Comparison of ENCODE assay signal across 26 cellular contexts in genomic region chr16:58360041-58360634, GRCh38.
"Had no signal": no experiment of that assay in that cellular context is flagged by ENCODE, and none has a peak within 500 bp of the region (broad histone marks: within the 10 kb centered on the region; RNA-seq: fewer than 3 reads in every experiment).

No MANE protein-coding gene starts in this region.

- H3K27me3 ChIP-seq: colonic mucosa, dorsolateral prefrontal cortex, gastrocnemius medialis, heart right ventricle, left lung had no signal

- ATAC-seq: esophagus mucosa; gastrocnemius medialis; heart right ventricle; left cardiac atrium; left lung; left ventricle myocardium superior; lower lobe of right lung; mucosa of descending colon; naive thymus-derived CD8-positive, alpha-beta T cell had no signal

- H3K4me3 Mint-ChIP-seq: mesothelial cell of epicardium; naive B cell; naive thymus-derived CD8-positive, alpha-beta T cell had no signal

- H3K27ac ChIP-seq: colonic mucosa, dorsolateral prefrontal cortex, esophagus squamous epithelium, gastrocnemius medialis, heart right ventricle, left lung, lower lobe of right lung had no signal

- DNase-seq: colonic mucosa; dermis blood vessel endothelial cell; dorsolateral prefrontal cortex; effector CD4-positive, alpha-beta T cell; effector memory CD4-positive, alpha-beta T cell; esophagus squamous epithelium; foreskin fibroblast; foreskin melanocyte; gastrocnemius medialis; glutamatergic neuron; head of caudate nucleus; heart right ventricle; hippocampal formation; left cardiac atrium; left lung; left ventricle myocardium superior; lower lobe of right lung; mesenchymal stem cell; mucosa of descending colon; naive B cell; naive thymus-derived CD8-positive, alpha-beta T cell had no signal

- FAIRE-seq: endothelial cell of umbilical vein, islet of Langerhans, keratinocyte had no signal

- H3K4me1 Mint-ChIP-seq: mesothelial cell of epicardium; naive B cell; naive thymus-derived CD8-positive, alpha-beta T cell had no signal

- H3K36me3 Mint-ChIP-seq: mesothelial cell of epicardium had no signal

- H3K9me3 ChIP-seq: colonic mucosa, gastrocnemius medialis had no signal

- H3K4me3 ChIP-seq: colonic mucosa, dorsolateral prefrontal cortex, esophagus squamous epithelium, gastrocnemius medialis, heart right ventricle, left lung, lower lobe of right lung, mucosa of descending colon had no signal

- H3K4me1 ChIP-seq: colonic mucosa, esophagus squamous epithelium, gastrocnemius medialis, heart right ventricle, left lung, lower lobe of right lung had no signal

- H3K27ac Mint-ChIP-seq: mesothelial cell of epicardium; naive thymus-derived CD8-positive, alpha-beta T cell had no signal

- H3K36me3 ChIP-seq: colonic mucosa, esophagus squamous epithelium, gastrocnemius medialis, heart right ventricle, left lung, lower lobe of right lung had no signal
